In the genomic region with DNA sequence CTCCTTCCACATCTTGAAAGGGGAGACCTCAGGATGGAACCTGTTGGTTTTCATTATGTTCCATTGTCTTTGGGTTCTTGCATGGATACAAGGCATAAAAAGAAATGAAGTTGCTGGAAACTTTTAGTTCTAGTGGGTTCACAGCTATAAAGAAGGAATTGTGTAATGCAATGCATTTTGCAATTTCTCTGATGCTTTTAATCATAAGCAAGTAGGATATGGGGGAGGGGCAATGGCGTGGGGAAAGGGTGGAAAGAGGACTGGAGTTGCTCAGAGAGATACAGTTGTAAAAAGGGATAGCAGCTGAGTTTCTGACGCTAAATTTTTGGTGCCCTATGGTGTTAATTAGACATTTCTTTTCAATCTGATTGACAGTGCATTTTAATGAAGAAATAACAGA, we compare ENCODE assay signal across 24 cellular contexts.
DNase-seq lines count a peak whose midpoint lies in the region; ATAC-seq, FAIRE-seq and TF ChIP-seq lines count a peak whose summit lies in the region.
"Had no signal": no experiment of that assay in that cellular context is flagged by ENCODE, and none has a peak within 500 bp of the region (broad histone marks: within the 10 kb centered on the region; RNA-seq: fewer than 3 reads in every experiment).

No MANE protein-coding gene starts in this region.

- no peak overlapping the region for H3K9ac ChIP-seq in K562 (ENCODE audit: insufficient read depth in 1 of 2, low read depth in 2 of 2, low read length in 2 of 2)

- BruUV-seq in K562 (replicated peaks; lab: Mats Ljungman, UMichigan): no TSS peak

- H3K9me3 ChIP-seq in K562 (replicated peaks; ENCODE audit: control insufficient read depth, insufficient read depth, low read depth, low read length): no peaks in the 10 kb centered on the region
- H3K9me3 ChIP-seq in left lung: no peaks in the 10 kb centered on the region
- H3K9me3 ChIP-seq: body of pancreas, uterus had no signal

- no peaks in the 10 kb centered on the region for H3K79me2 ChIP-seq in K562 (ENCODE audit: control insufficient read depth, insufficient read depth, low read length)

- no peaks in the 10 kb centered on the region for H4K20me1 ChIP-seq in K562 (replicated peaks; ENCODE audit: control insufficient read depth, insufficient read depth, low read length)

- no peak overlapping the region for H3K4me2 ChIP-seq in K562 (ENCODE audit: insufficient read depth, low read length)

- H3K36me3 ChIP-seq in K562 (ENCODE audit: control insufficient read depth, insufficient read depth, low read length) (no peaks in the 10 kb centered on the region), left lung (no peaks in the 10 kb centered on the region)
- H3K36me3 ChIP-seq: heart right ventricle, uterus had no signal

- DNase-seq in AG09319 (ENCODE audit: extremely low read depth, low read depth) (peak; percentile 39), LHCN-M2 (ENCODE audit: low read depth) (peak; percentile 9), K562 (ENCODE audit: extremely low read depth in 1 of 4, low spot score in 3 of 4) (no peak), left lung (no peak)
- no peak for DNase-seq in stimulated activated CD4-positive, alpha-beta T cell treated with anti-CD3 and anti-CD28 coated beads, Interleukin-4, amount 100 ng/mL, for 24 hours
- no peak for DNase-seq in activated T-cell treated with anti-CD3 and anti-CD28 coated beads, Interleukin-2, amount 50 U/mL, for 4 hours
- DNase-seq: activated CD4-positive, alpha-beta T cell treated with anti-CD3 and anti-CD28 coated beads, Interleukin-2, amount 50 U/mL, for 48 hours; activated T-cell treated with anti-CD3 and anti-CD28 coated beads, Interleukin-2, amount 50 U/mL, for 1 hour; Calu3; GDM1; GOT3; heart right ventricle; NCI-H1048; NCI-H2107; nephron progenitor cell had no signal

- no peak overlapping the region for H3K27ac ChIP-seq in K562 (ENCODE audit: extremely low read depth, low read depth, low read length)
- no peak overlapping the region for H3K27ac ChIP-seq in left lung
- H3K27ac ChIP-seq: body of pancreas, heart right ventricle, uterus, VCaP had no signal

- no peak for TF ChIP-seq RAD21 in K562 (CRISPR knock-in tag; conservative IDR thresholded peaks at IDR 0.05 in 1 of 2, IDR thresholded peaks at IDR 0.05 in 1 of 2)

- CTCF ChIA-PET in K562 (lab: Yijun Ruan, JAX; ENCODE audit: low intra/inter-chr PET ratio): no interaction called here

- H3K4me1 ChIP-seq in K562 (replicated peaks in 1 of 2; ENCODE audit: control insufficient read depth in 2 of 2, insufficient read depth in 2 of 2, low read length in 2 of 2) (peaks cover 5 to 14% of the 10 kb centered on the region in 2 experiments; a peak in 4 of 5 replicates), left lung (peaks cover 0 to 9% of the 10 kb centered on the region in 2 donors)
- H3K4me1 ChIP-seq: body of pancreas, uterus had no signal

- H3K27me3 Mint-ChIP-seq in activated T-cell treated with anti-CD3 and anti-CD28 coated beads, Interleukin-2, amount 50 U/mL, for 4 hours (ENCODE audit: low read depth): peaks cover 2% of the 10 kb centered on the region

- H3K27me3 ChIP-seq in K562 (ENCODE audit: control insufficient read depth in 2 of 2, insufficient read depth in 2 of 2, low read length in 2 of 2) (0 out of 5 replicates have a peak, but pooled peaks cover 0 to 3% of the 10 kb centered on the region in 2 experiments), left lung (no peaks in the 10 kb centered on the region)
- H3K27me3 ChIP-seq: body of pancreas, heart right ventricle, uterus had no signal

- intact Hi-C loops in K562 (cut with micrococcal nuclease) (no loop called here), left lung (cut with DNase I) (no loop called here)

- no peak for TF ChIP-seq CTCF in AG09319 (IDR thresholded peaks at IDR 0.05; ENCODE audit: low read depth, low read length)
- no peak for TF ChIP-seq CTCF in K562 (IDR thresholded peaks at IDR 0.05 in 2 of 3, conservative IDR thresholded peaks at IDR 0.05 in 1 of 3; ENCODE audit: insufficient read depth in 2 of 3, low read depth in 1 of 3, low read length in 3 of 3)
- no peak for TF ChIP-seq CTCF in left lung (IDR thresholded peaks at IDR 0.05)

- no peaks in the 10 kb centered on the region for H3K9me1 ChIP-seq in K562 (ENCODE audit: control insufficient read depth, insufficient read depth, low read length)

- H3K4me1 Mint-ChIP-seq in activated T-cell treated with anti-CD3 and anti-CD28 coated beads, Interleukin-2, amount 50 U/mL, for 4 hours (ENCODE audit: low read depth): no peaks in the 10 kb centered on the region
- H3K4me1 Mint-ChIP-seq: activated naive CD4-positive, alpha-beta T cell treated with anti-CD3 and anti-CD28 coated beads, Interleukin-2, amount 50 U/mL, for 24 hours; memory B cell had no signal

- H3K4me3 Mint-ChIP-seq in activated T-cell treated with anti-CD3 and anti-CD28 coated beads, Interleukin-2, amount 50 U/mL, for 4 hours: no peak overlapping the region
- H3K4me3 Mint-ChIP-seq: activated naive CD4-positive, alpha-beta T cell treated with anti-CD3 and anti-CD28 coated beads, Interleukin-2, amount 50 U/mL, for 24 hours; dendritic cell treated with granulocyte-macrophage colony-stimulating factor and Interleukin-4, amounts not matched to agents 40 ng/mL and 50 ng/mL, for 4 days; memory B cell; nephron progenitor cell had no signal

- H3K4me3 ChIP-seq in K562 (no peak overlapping the region), left lung (no peak overlapping the region)
- H3K4me3 ChIP-seq: body of pancreas, heart right ventricle, uterus had no signal

- no peak for FAIRE-seq in K562 (lab: Jason Lieb, UNC)
- FAIRE-seq: islet of Langerhans had no signal

- POLR2A ChIA-PET in K562 (lab: Yijun Ruan, JAX): no interaction called here

- peaks cover 2% of the 10 kb centered on the region for H3K9me3 Mint-ChIP-seq in activated T-cell treated with anti-CD3 and anti-CD28 coated beads, Interleukin-2, amount 50 U/mL, for 4 hours
- H3K9me3 Mint-ChIP-seq: activated naive CD4-positive, alpha-beta T cell treated with anti-CD3 and anti-CD28 coated beads, Interleukin-2, amount 50 U/mL, for 24 hours; dendritic cell treated with granulocyte-macrophage colony-stimulating factor and Interleukin-4, amounts not matched to agents 40 ng/mL and 50 ng/mL, for 4 days had no signal

- in situ Hi-C loops in K562 (cut with MboI): no loop called here

- WGBS in K562 (ENCODE audit: insufficient coverage, low coverage, missing lambda C conversion rate): 10% methylated on average over 2 of the region's 2 CpGs

- no peak for TF ChIP-seq POLR2A in K562 (conservative IDR thresholded peaks at IDR 0.05)

- H3K36me3 Mint-ChIP-seq in activated T-cell treated with anti-CD3 and anti-CD28 coated beads, Interleukin-2, amount 50 U/mL, for 4 hours (ENCODE audit: insufficient read depth): no peaks in the 10 kb centered on the region
- H3K36me3 Mint-ChIP-seq: activated naive CD4-positive, alpha-beta T cell treated with anti-CD3 and anti-CD28 coated beads, Interleukin-2, amount 50 U/mL, for 24 hours; memory B cell had no signal

- ATAC-seq in K562 (no peak), left lung (peak; percentile 46), GM18870 (IDR thresholded peaks at IDR 0.05; ENCODE audit: unreplicated experiment) (no peak), HG02610 (IDR thresholded peaks at IDR 0.05; ENCODE audit: unreplicated experiment) (no peak)
- no peak for ATAC-seq in activated T-cell treated with anti-CD3 and anti-CD28 coated beads, Interleukin-2, amount 50 U/mL, for 4 hours
- ATAC-seq: body of pancreas, heart right ventricle had no signal

- no peak overlapping the region for H2AFZ ChIP-seq in K562 (ENCODE audit: low read depth, low read length)

- no peak for TF ChIP-seq EP300 in K562 (IDR thresholded peaks at IDR 0.05; ENCODE audit: low read length)

TF ChIP-seq in K562, 482 proteins besides CTCF, POLR2A, EP300 and RAD21:
- peak; percentile 31; the same call in 1 of the 2 replicates for TF ChIP-seq CEBPB (tag; IDR thresholded peaks at IDR 0.05)
- no peak for TF ChIP-seq HLTF (IDR thresholded peaks at IDR 0.05)
- TF ChIP-seq ZNF764 (CRISPR knock-in tag; IDR thresholded peaks at IDR 0.05; ENCODE audit: low read depth): no peak
- no peak for TF ChIP-seq E2F3 (CRISPR knock-in tag; IDR thresholded peaks at IDR 0.05)

Comparison
In these comparisons a context has a peak if more than half of its experiments do, and no peak if none do; other contexts are left out.
1. DNase-seq: peak in AG09319 (single experiment) and LHCN-M2 (single experiment); none in K562 (0 of 4), left lung (0 of 2), stimulated activated CD4-positive, alpha-beta T cell treated with anti-CD3 and anti-CD28 coated beads, Interleukin-4, amount 100 ng/mL, for 24 hours (single experiment) and activated T-cell treated with anti-CD3 and anti-CD28 coated beads, Interleukin-2, amount 50 U/mL, for 4 hours (single experiment).